Comparison of ENCODE assay signal across 1 cellular context in the genomic region with DNA sequence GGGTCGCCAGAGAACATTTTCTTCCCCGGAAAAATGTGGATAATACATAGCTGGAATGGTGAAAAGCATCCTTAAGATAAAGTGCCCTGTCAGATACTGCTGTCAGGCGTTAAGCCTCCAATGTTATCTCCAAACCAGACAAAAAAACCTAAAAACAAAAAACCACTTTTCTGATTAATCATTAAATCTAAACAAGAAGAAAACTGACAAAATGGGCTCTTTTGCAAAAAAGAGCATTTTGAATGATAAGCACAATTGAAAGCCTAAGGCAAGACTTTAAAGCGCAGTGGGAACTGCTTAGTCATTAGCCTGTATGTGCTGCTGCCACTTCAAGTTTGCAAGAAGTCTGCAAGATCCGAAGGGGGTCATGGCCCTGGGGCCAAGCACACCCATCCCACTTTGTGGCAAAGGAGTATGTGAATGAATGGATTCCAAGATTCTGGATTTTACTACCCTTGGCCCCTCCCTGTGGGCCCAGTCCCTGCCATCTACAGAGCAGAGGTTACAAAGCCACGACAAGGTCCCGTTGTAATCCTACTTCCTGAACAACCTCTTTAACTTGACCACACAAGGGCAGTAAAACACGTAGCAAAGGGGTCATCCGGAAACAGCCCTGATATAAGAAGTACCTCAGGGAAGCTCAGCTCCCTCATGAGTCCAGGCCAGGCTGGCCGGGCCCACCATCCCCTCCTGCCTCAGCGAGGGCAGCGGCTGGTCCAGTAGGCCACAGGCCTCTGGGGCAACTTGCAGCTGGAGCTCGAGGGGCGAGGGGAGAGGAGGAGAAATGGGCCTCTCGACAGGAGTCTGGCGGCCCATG.
TF ChIP-seq lines count a peak whose summit lies in the region.

No MANE protein-coding gene starts in this region.

TF ChIP-seq in K562, 482 proteins besides CTCF, POLR2A, EP300 and RAD21 (continued from another document and continues in another):
- TF ChIP-seq, protein P1, sequence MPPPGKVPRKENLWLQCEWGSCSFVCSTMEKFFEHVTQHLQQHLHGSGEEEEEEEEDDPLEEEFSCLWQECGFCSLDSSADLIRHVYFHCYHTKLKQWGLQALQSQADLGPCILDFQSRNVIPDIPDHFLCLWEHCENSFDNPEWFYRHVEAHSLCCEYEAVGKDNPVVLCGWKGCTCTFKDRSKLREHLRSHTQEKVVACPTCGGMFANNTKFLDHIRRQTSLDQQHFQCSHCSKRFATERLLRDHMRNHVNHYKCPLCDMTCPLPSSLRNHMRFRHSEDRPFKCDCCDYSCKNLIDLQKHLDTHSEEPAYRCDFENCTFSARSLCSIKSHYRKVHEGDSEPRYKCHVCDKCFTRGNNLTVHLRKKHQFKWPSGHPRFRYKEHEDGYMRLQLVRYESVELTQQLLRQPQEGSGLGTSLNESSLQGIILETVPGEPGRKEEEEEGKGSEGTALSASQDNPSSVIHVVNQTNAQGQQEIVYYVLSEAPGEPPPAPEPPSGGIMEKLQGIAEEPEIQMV (tag; conservative IDR thresholded peaks at IDR 0.05; ENCODE audit: low read depth) = peak; percentile 50; the same call in 1 of the 2 replicates
- no peak for TF ChIP-seq TFAM (CRISPR knock-in tag; conservative IDR thresholded peaks at IDR 0.05)
- TF ChIP-seq TBL1XR1 (IDR thresholded peaks at IDR 0.05; ENCODE audit: low read length in 2 of 2) = peak in 1 of 2 experiments; percentile 13; a peak in 1 of 4 replicates
- TF ChIP-seq ZFP30 (CRISPR knock-in tag; IDR thresholded peaks at IDR 0.05; ENCODE audit: borderline replicate concordance) = no peak
- TF ChIP-seq CBX5 (IDR thresholded peaks at IDR 0.05; ENCODE audit: borderline replicate concordance, low read depth) = no peak
- TF ChIP-seq ZBTB9 (CRISPR knock-in tag; IDR thresholded peaks at IDR 0.05) = peak; percentile 82; the same call in 1 of the 2 replicates
- TF ChIP-seq, protein P2, sequence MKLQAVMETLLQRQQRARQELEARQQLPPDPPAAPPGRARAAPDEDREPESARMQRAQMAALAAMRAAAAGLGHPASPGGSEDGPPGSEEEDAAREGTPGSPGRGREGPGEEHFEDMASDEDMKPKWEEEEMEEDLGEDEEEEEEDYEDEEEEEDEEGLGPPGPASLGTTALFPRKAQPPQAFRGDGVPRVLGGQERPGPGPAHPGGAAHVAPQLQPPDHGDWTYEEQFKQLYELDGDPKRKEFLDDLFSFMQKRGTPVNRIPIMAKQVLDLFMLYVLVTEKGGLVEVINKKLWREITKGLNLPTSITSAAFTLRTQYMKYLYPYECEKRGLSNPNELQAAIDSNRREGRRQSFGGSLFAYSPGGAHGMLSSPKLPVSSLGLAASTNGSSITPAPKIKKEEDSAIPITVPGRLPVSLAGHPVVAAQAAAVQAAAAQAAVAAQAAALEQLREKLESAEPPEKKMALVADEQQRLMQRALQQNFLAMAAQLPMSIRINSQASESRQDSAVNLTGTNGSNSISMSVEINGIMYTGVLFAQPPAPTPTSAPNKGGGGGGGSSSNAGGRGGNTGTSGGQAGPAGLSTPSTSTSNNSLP (IDR thresholded peaks at IDR 0.05; ENCODE audit: borderline replicate concordance, low read depth, low read length) = no peak
- TF ChIP-seq BDP1 (IDR thresholded peaks at IDR 0.05; ENCODE audit: insufficient read depth, insufficient read length) = no peak
- no peak for TF ChIP-seq ZNF282 (CRISPR knock-in tag; IDR thresholded peaks at IDR 0.05)
- TF ChIP-seq SAP30 (IDR thresholded peaks at IDR 0.05; ENCODE audit: borderline replicate concordance, insufficient read depth, low read depth, low read length, poor library complexity, severe bottlenecking) = no peak
- TF ChIP-seq ZFPM2 (CRISPR knock-in tag; IDR thresholded peaks at IDR 0.05) = no peak
- TF ChIP-seq ZNF23 (CRISPR knock-in tag; IDR thresholded peaks at IDR 0.05) = no peak
- TF ChIP-seq BACH1 (tag; IDR thresholded peaks at IDR 0.05) = peak; percentile 83; the same call in 1 of the 2 replicates
- TF ChIP-seq SMARCE1 (IDR thresholded peaks at IDR 0.05) = peak; percentile 73
- TF ChIP-seq ZNF232 (CRISPR knock-in tag; IDR thresholded peaks at IDR 0.05) = no peak
- TF ChIP-seq, protein P3, sequence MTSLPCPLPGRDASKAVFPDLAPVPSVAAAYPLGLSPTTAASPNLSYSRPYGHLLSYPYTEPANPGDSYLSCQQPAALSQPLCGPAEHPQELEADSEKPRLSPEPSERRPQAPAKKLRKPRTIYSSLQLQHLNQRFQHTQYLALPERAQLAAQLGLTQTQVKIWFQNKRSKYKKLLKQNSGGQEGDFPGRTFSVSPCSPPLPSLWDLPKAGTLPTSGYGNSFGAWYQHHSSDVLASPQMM (CRISPR knock-in tag; IDR thresholded peaks at IDR 0.05) = no peak; the same call in 1 of the 2 replicates
- TF ChIP-seq FIP1L1 (IDR thresholded peaks at IDR 0.05; ENCODE audit: low read depth, low read length, poor library complexity, severe bottlenecking) = no peak
- TF ChIP-seq HSF4 (CRISPR knock-in tag; IDR thresholded peaks at IDR 0.05; ENCODE audit: borderline replicate concordance) = no peak
- peak; percentile 14; the same call in 1 of the 2 replicates for TF ChIP-seq MECOM (CRISPR knock-in tag; IDR thresholded peaks at IDR 0.05)
- TF ChIP-seq POU5F1 (IDR thresholded peaks at IDR 0.05; ENCODE audit: borderline replicate concordance, low read depth, low read length, partially characterized antibody) = no peak
- no peak for TF ChIP-seq JUNB (CRISPR knock-in tag; conservative IDR thresholded peaks at IDR 0.05)
- no peak for TF ChIP-seq TCF7L2 (IDR thresholded peaks at IDR 0.05; ENCODE audit: low read depth, low read length)
- TF ChIP-seq, protein P4, sequence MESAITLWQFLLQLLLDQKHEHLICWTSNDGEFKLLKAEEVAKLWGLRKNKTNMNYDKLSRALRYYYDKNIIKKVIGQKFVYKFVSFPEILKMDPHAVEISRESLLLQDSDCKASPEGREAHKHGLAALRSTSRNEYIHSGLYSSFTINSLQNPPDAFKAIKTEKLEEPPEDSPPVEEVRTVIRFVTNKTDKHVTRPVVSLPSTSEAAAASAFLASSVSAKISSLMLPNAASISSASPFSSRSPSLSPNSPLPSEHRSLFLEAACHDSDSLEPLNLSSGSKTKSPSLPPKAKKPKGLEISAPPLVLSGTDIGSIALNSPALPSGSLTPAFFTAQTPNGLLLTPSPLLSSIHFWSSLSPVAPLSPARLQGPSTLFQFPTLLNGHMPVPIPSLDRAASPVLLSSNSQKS (CRISPR knock-in tag; IDR thresholded peaks at IDR 0.05) = no peak
- TF ChIP-seq ZNF384 (IDR thresholded peaks at IDR 0.05; ENCODE audit: low read depth, low read length) = no peak
- no peak for TF ChIP-seq ARNT (IDR thresholded peaks at IDR 0.05)
- TF ChIP-seq ZNF780A (CRISPR knock-in tag; IDR thresholded peaks at IDR 0.05) = no peak
- TF ChIP-seq MAFG (tag; conservative IDR thresholded peaks at IDR 0.05) = peak; percentile 95
- no peak for TF ChIP-seq REST (CRISPR knock-in tag; IDR thresholded peaks at IDR 0.05; ENCODE audit: low read depth)
- TF ChIP-seq, protein P5, sequence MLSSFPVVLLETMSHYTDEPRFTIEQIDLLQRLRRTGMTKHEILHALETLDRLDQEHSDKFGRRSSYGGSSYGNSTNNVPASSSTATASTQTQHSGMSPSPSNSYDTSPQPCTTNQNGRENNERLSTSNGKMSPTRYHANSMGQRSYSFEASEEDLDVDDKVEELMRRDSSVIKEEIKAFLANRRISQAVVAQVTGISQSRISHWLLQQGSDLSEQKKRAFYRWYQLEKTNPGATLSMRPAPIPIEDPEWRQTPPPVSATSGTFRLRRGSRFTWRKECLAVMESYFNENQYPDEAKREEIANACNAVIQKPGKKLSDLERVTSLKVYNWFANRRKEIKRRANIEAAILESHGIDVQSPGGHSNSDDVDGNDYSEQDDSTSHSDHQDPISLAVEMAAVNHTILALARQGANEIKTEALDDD (IDR thresholded peaks at IDR 0.05) = no peak
- no peak for TF ChIP-seq KDM1A (IDR thresholded peaks at IDR 0.05)
- no peak for TF ChIP-seq LEF1 (IDR thresholded peaks at IDR 0.05)
- no peak for TF ChIP-seq ZBTB49 (CRISPR knock-in tag; IDR thresholded peaks at IDR 0.05; ENCODE audit: borderline replicate concordance)
- no peak for TF ChIP-seq SRSF3 (IDR thresholded peaks at IDR 0.05; ENCODE audit: insufficient read depth, low read length)
- TF ChIP-seq ZNF184 (CRISPR knock-in tag; IDR thresholded peaks at IDR 0.05) = no peak
- TF ChIP-seq ZNF217 (CRISPR knock-in tag; IDR thresholded peaks at IDR 0.05) = no peak
- peak; percentile 73 for TF ChIP-seq GABPA (tag; conservative IDR thresholded peaks at IDR 0.05; ENCODE audit: low read depth)
- TF ChIP-seq KLF1 (tag; IDR thresholded peaks at IDR 0.05) = peak; percentile 32; the same call in 1 of the 2 replicates
- peak; percentile 27; the same call in 1 of the 2 replicates for TF ChIP-seq ATF7 (IDR thresholded peaks at IDR 0.05)
- no peak for TF ChIP-seq ZNF224 (CRISPR knock-in tag; IDR thresholded peaks at IDR 0.05)
- no peak for TF ChIP-seq NELFE (IDR thresholded peaks at IDR 0.05; ENCODE audit: insufficient read depth, insufficient read length)
- TF ChIP-seq XRCC4 (IDR thresholded peaks at IDR 0.05; ENCODE audit: extremely low read depth, insufficient read depth, insufficient read length) = no peak
- TF ChIP-seq ZFP36 (IDR thresholded peaks at IDR 0.05; ENCODE audit: low read depth, low read length, partially characterized antibody) = no peak
- no peak for TF ChIP-seq C11orf30 (IDR thresholded peaks at IDR 0.05; ENCODE audit: low read depth)
- TF ChIP-seq ZNF830 (CRISPR knock-in tag; IDR thresholded peaks at IDR 0.05) = no peak
- TF ChIP-seq ZNF134 (CRISPR knock-in tag; conservative IDR thresholded peaks at IDR 0.05) = no peak
- peak; percentile 68; the same call in 1 of the 2 replicates for TF ChIP-seq CREB3L1 (IDR thresholded peaks at IDR 0.05; ENCODE audit: borderline replicate concordance, low read depth)
- 0 out of 2 replicates have a peak, but pooled peaks have one; percentile 26 for TF ChIP-seq HDGF (IDR thresholded peaks at IDR 0.05)
- no peak for TF ChIP-seq SMAD3 (CRISPR knock-in tag; conservative IDR thresholded peaks at IDR 0.05)
- peak; percentile 83 for TF ChIP-seq ARID1B (IDR thresholded peaks at IDR 0.05)
- peak in 1 of 2 experiments; percentile 39 for TF ChIP-seq E2F6 (IDR thresholded peaks at IDR 0.05; ENCODE audit: borderline replicate concordance in 1 of 2, extremely low read depth in 1 of 2, insufficient read depth in 1 of 2, insufficient read length in 1 of 2, low read depth in 1 of 2, low read length in 1 of 2, poor library complexity in 1 of 2, severe bottlenecking in 1 of 2)
